3 cellular contexts compared by ENCODE assay signal in genomic region chr3:173739716-173740115, GRCh38.
TF ChIP-seq lines count a peak whose summit lies in the region.

No MANE protein-coding gene starts in this region.

TF ChIP-seq in SK-N-SH, 30 proteins besides CTCF, POLR2A, EP300 and RAD21 (continued from another document and continues in another):
- peak; percentile 65 for TF ChIP-seq PBX3 (IDR thresholded peaks at IDR 0.05)
- TF ChIP-seq, protein P1, sequence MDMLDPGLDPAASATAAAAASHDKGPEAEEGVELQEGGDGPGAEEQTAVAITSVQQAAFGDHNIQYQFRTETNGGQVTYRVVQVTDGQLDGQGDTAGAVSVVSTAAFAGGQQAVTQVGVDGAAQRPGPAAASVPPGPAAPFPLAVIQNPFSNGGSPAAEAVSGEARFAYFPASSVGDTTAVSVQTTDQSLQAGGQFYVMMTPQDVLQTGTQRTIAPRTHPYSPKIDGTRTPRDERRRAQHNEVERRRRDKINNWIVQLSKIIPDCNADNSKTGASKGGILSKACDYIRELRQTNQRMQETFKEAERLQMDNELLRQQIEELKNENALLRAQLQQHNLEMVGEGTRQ (IDR thresholded peaks at IDR 0.05; ENCODE audit: borderline replicate concordance, low read depth, low read length), result no peak
- no peak for TF ChIP-seq REST (IDR thresholded peaks at IDR 0.05; ENCODE audit: low read depth, low read length)
- no peak for TF ChIP-seq YY1 (IDR thresholded peaks at IDR 0.05; ENCODE audit: low read depth)
- TF ChIP-seq RXRA (IDR thresholded peaks at IDR 0.05; ENCODE audit: borderline replicate concordance, low read depth), result no peak
- no peak for TF ChIP-seq MAX (IDR thresholded peaks at IDR 0.05; ENCODE audit: low read depth)
- TF ChIP-seq FOXJ3 (CRISPR knock-in tag; IDR thresholded peaks at IDR 0.05), result no peak
- TF ChIP-seq JUND (IDR thresholded peaks at IDR 0.05), result peak; percentile 78
- no peak for TF ChIP-seq MXI1 (IDR thresholded peaks at IDR 0.05; ENCODE audit: low read depth, low read length)
- TF ChIP-seq TCF12 (IDR thresholded peaks at IDR 0.05), result peak; percentile 67
- TF ChIP-seq SMC3 (IDR thresholded peaks at IDR 0.05; ENCODE audit: low read depth, low read length), result no peak
- 0 out of 2 replicates have a peak, but pooled peaks have one; percentile 32 for TF ChIP-seq MEF2A (IDR thresholded peaks at IDR 0.05; ENCODE audit: borderline replicate concordance, low read depth)
- no peak for TF ChIP-seq CHD2 (IDR thresholded peaks at IDR 0.05; ENCODE audit: low read length, partially characterized antibody)
- TF ChIP-seq POLR2AphosphoS5 (IDR thresholded peaks at IDR 0.05; ENCODE audit: low read depth, low read length), result no peak
- peak; percentile 70; the same call in 1 of the 2 replicates for TF ChIP-seq FOXM1 (IDR thresholded peaks at IDR 0.05; ENCODE audit: low read depth)
- no peak for TF ChIP-seq ELF1 (IDR thresholded peaks at IDR 0.05)

TF ChIP-seq in SK-N-SH treated with all-trans-retinoic acid at 6 μM for 48 hours, 23 proteins besides CTCF, POLR2A, EP300 and RAD21:
- TF ChIP-seq PATZ1 (CRISPR knock-in tag; IDR thresholded peaks at IDR 0.05; ENCODE audit: borderline replicate concordance) (no peak), ZFP3 (CRISPR knock-in tag; IDR thresholded peaks at IDR 0.05) (no peak), ZNF70 (CRISPR knock-in tag; IDR thresholded peaks at IDR 0.05) (no peak), ESRRG (CRISPR knock-in tag; IDR thresholded peaks at IDR 0.05) (no peak), PPARA (CRISPR knock-in tag; IDR thresholded peaks at IDR 0.05; ENCODE audit: borderline replicate concordance) (no peak), TOX (CRISPR knock-in tag; IDR thresholded peaks at IDR 0.05; ENCODE audit: borderline replicate concordance) (no peak), ZC3H10 (CRISPR knock-in tag; IDR thresholded peaks at IDR 0.05) (no peak), TCF4 (CRISPR knock-in tag; IDR thresholded peaks at IDR 0.05; ENCODE audit: borderline replicate concordance) (no peak), CSDC2 (CRISPR knock-in tag; IDR thresholded peaks at IDR 0.05) (no peak), RARB (CRISPR knock-in tag; IDR thresholded peaks at IDR 0.05) (no peak), OSR1 (CRISPR knock-in tag; IDR thresholded peaks at IDR 0.05) (no peak), CSRNP3 (CRISPR knock-in tag; IDR thresholded peaks at IDR 0.05) (no peak), ZNF8 (CRISPR knock-in tag; IDR thresholded peaks at IDR 0.05) (no peak), ARNTL (CRISPR knock-in tag; IDR thresholded peaks at IDR 0.05; ENCODE audit: borderline replicate concordance, low read depth) (no peak), GLIS3 (CRISPR knock-in tag; IDR thresholded peaks at IDR 0.05) (no peak)

TF ChIP-seq in WTC11, 78 proteins besides CTCF, POLR2A, EP300 and RAD21 (continued from another document):
- TF ChIP-seq, protein P2, sequence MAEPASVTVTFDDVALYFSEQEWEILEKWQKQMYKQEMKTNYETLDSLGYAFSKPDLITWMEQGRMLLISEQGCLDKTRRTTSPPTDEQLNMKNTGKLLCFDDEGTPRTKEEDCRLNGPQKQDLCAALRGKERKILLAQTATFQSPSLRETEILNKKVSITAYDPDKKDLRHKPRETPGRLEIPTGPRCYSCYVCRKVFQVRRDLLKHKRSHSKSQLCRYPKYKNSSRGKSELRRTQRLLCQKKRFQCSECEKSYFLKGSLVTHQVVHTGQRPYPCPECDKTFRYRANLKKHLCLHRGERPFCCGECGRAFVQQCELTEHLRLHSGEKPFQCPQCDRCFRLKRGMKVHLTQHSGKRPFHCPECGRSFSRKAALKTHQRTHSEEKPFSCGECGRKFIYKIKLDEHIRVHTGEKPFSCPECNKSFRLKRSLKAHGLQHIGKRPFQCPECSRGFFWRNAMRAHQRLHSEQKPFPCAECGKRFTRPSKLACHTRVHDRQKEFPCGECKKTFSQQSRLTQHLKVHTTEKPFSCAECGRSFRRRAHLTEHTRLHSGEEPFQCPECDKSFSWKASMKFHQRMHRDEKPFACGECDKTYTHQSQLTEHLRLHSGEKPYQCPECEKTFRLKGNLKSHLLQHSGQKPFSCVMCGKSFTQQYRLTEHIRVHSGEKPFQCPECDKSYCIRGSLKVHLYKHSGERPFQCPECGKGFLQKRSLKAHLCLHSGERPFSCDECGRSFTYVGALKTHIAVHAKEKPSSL (CRISPR knock-in tag; conservative IDR thresholded peaks at IDR 0.05), result no peak
- TF ChIP-seq USF1 (CRISPR knock-in tag; IDR thresholded peaks at IDR 0.05), result no peak
- TF ChIP-seq, protein P3, sequence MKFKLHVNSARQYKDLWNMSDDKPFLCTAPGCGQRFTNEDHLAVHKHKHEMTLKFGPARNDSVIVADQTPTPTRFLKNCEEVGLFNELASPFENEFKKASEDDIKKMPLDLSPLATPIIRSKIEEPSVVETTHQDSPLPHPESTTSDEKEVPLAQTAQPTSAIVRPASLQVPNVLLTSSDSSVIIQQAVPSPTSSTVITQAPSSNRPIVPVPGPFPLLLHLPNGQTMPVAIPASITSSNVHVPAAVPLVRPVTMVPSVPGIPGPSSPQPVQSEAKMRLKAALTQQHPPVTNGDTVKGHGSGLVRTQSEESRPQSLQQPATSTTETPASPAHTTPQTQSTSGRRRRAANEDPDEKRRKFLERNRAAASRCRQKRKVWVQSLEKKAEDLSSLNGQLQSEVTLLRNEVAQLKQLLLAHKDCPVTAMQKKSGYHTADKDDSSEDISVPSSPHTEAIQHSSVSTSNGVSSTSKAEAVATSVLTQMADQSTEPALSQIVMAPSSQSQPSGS (CRISPR knock-in tag; IDR thresholded peaks at IDR 0.05; ENCODE audit: borderline replicate concordance, low read depth), result no peak
- TF ChIP-seq ATF3 (CRISPR knock-in tag; conservative IDR thresholded peaks at IDR 0.05), result no peak
- TF ChIP-seq FOXP1 (CRISPR knock-in tag; IDR thresholded peaks at IDR 0.05; ENCODE audit: borderline replicate concordance), result no peak
- no peak for TF ChIP-seq RELA (CRISPR knock-in tag; IDR thresholded peaks at IDR 0.05; ENCODE audit: borderline replicate concordance)
- no peak for TF ChIP-seq ZBTB21 (CRISPR knock-in tag; IDR thresholded peaks at IDR 0.05; ENCODE audit: borderline replicate concordance)
- TF ChIP-seq, protein P4, sequence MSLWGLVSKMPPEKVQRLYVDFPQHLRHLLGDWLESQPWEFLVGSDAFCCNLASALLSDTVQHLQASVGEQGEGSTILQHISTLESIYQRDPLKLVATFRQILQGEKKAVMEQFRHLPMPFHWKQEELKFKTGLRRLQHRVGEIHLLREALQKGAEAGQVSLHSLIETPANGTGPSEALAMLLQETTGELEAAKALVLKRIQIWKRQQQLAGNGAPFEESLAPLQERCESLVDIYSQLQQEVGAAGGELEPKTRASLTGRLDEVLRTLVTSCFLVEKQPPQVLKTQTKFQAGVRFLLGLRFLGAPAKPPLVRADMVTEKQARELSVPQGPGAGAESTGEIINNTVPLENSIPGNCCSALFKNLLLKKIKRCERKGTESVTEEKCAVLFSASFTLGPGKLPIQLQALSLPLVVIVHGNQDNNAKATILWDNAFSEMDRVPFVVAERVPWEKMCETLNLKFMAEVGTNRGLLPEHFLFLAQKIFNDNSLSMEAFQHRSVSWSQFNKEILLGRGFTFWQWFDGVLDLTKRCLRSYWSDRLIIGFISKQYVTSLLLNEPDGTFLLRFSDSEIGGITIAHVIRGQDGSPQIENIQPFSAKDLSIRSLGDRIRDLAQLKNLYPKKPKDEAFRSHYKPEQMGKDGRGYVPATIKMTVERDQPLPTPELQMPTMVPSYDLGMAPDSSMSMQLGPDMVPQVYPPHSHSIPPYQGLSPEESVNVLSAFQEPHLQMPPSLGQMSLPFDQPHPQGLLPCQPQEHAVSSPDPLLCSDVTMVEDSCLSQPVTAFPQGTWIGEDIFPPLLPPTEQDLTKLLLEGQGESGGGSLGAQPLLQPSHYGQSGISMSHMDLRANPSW (CRISPR knock-in tag; conservative IDR thresholded peaks at IDR 0.05; ENCODE audit: low read depth), result no peak
- no peak for TF ChIP-seq CDX4 (CRISPR knock-in tag; IDR thresholded peaks at IDR 0.05; ENCODE audit: borderline replicate concordance)
- TF ChIP-seq TP53 (CRISPR knock-in tag; IDR thresholded peaks at IDR 0.05), result no peak
- TF ChIP-seq ATF6 (CRISPR knock-in tag; IDR thresholded peaks at IDR 0.05), result no peak
TF ChIP-seq in WTC11: peak in this region for 0.
